In genomic region chr6:37691904-37692806, GRCh38 we compare ENCODE assay signal across 9 cellular contexts. TPM values are rescaled to one million over a fixed set of nuclear protein-coding genes. Genes with fewer than 3 reads are reported as not detected.
A peak's percentile ranks its signal among the peaks of the same experiment; 100 is the strongest.
DNase-seq lines count a peak whose midpoint lies in the region; ATAC-seq lines count a peak whose summit lies in the region.
"Had no signal": no experiment of that assay in that cellular context is flagged by ENCODE, and none has a peak within 500 bp of the region (broad histone marks: within the 10 kb centered on the region; RNA-seq: fewer than 3 reads in every experiment).

No MANE protein-coding gene starts in this region.

- peak; percentile 34 for DNase-seq in DMS53 treated with DMSO at 0.1 percent for 48 hours (lab: John Stamatoyannopoulos, UW; ENCODE audit: unreplicated experiment)
- DNase-seq in NCI-H526 (lab: John Stamatoyannopoulos, UW), result peak; percentile 33 to 84
- peak; percentile 83 for DNase-seq in activated CD4-positive, alpha-beta memory T cell treated with anti-CD3 and anti-CD28 coated beads, Interleukin-2, amount 10 ng/mL, durations not matched to agents 7 days and 5 days
- peak; percentile 72 for DNase-seq in effector CD4-positive, alpha-beta T cell
- DNase-seq in memory B cell (ENCODE audit: low spot score in 2 of 2), result peak; percentile 84 to 89
- peak; percentile 61 to 62 for DNase-seq in stimulated activated CD8-positive, alpha-beta memory T cell treated with anti-CD3 and anti-CD28 coated beads, Interleukin-15, amount 100 ng/mL, for 48 hours (ENCODE audit: low read depth in 2 of 2)

- peaks cover 31% of the 10 kb centered on the region for H3K4me1 Mint-ChIP-seq in activated CD4-positive, alpha-beta memory T cell treated with anti-CD3 and anti-CD28 coated beads, Interleukin-2, amount 10 ng/mL, durations not matched to agents 7 days and 5 days
- H3K4me1 Mint-ChIP-seq in memory B cell, result peaks cover 21% of the 10 kb centered on the region

- CTCF ChIA-PET in activated CD4-positive, alpha-beta memory T cell treated with anti-CD3 and anti-CD28 coated beads, Interleukin-2, amount 10 ng/mL, durations not matched to agents 7 days and 5 days (lab: Charles Lee), result interaction anchor here (0.5 to 3.0 kb wide), 31 partner anchors 10 to 912 kb away, joined by 3 to 12 read pairs (median 3); partner anchors contain the start of gene CMTR1

- no peak overlapping the region for H3K27ac Mint-ChIP-seq in activated CD4-positive, alpha-beta memory T cell treated with anti-CD3 and anti-CD28 coated beads, Interleukin-2, amount 10 ng/mL, durations not matched to agents 7 days and 5 days
- no peak overlapping the region for H3K27ac Mint-ChIP-seq in memory B cell

- POLR2A ChIA-PET in activated CD4-positive, alpha-beta memory T cell treated with anti-CD3 and anti-CD28 coated beads, Interleukin-2, amount 10 ng/mL, durations not matched to agents 7 days and 5 days (lab: Charles Lee), result interaction anchor here (0.9 kb wide), 1 partner anchor 127 kb away, joined by 3 read pairs; no protein-coding TSS in a partner anchor

- H3K27me3 Mint-ChIP-seq in activated CD4-positive, alpha-beta memory T cell treated with anti-CD3 and anti-CD28 coated beads, Interleukin-2, amount 10 ng/mL, durations not matched to agents 7 days and 5 days, result no peaks in the 10 kb centered on the region
- peaks cover 7% of the 10 kb centered on the region for H3K27me3 Mint-ChIP-seq in memory B cell

- no peaks in the 10 kb centered on the region for H3K9me3 Mint-ChIP-seq in activated CD4-positive, alpha-beta memory T cell treated with anti-CD3 and anti-CD28 coated beads, Interleukin-2, amount 10 ng/mL, durations not matched to agents 7 days and 5 days
- no peaks in the 10 kb centered on the region for H3K9me3 Mint-ChIP-seq in memory B cell
- H3K9me3 Mint-ChIP-seq: activated naive CD4-positive, alpha-beta T cell treated with anti-CD3 and anti-CD28 coated beads, Interleukin-2, amount 50 U/mL, for 24 hours had no signal

- H3K4me3 Mint-ChIP-seq in activated CD4-positive, alpha-beta memory T cell treated with anti-CD3 and anti-CD28 coated beads, Interleukin-2, amount 10 ng/mL, durations not matched to agents 7 days and 5 days, result no peak overlapping the region
- no peak overlapping the region for H3K4me3 Mint-ChIP-seq in memory B cell
- H3K4me3 Mint-ChIP-seq: activated naive CD4-positive, alpha-beta T cell treated with anti-CD3 and anti-CD28 coated beads, Interleukin-2, amount 50 U/mL, for 24 hours had no signal

- H3K36me3 Mint-ChIP-seq in activated CD4-positive, alpha-beta memory T cell treated with anti-CD3 and anti-CD28 coated beads, Interleukin-2, amount 10 ng/mL, durations not matched to agents 7 days and 5 days (ENCODE audit: low read depth), result peaks cover 12% of the 10 kb centered on the region
- H3K36me3 Mint-ChIP-seq in memory B cell, result no peaks in the 10 kb centered on the region
- H3K36me3 Mint-ChIP-seq: activated naive CD4-positive, alpha-beta T cell treated with anti-CD3 and anti-CD28 coated beads, Interleukin-2, amount 50 U/mL, for 24 hours had no signal

- peak; percentile 53 for ATAC-seq in HG02678 (IDR thresholded peaks at IDR 0.05; ENCODE audit: unreplicated experiment)
- peak; percentile 73 for ATAC-seq in memory B cell (ENCODE audit: low read depth)
- no peak for ATAC-seq in HG03095 (IDR thresholded peaks at IDR 0.05; ENCODE audit: unreplicated experiment)

RNA-seq across cellular contexts. Expression of gene MDGA1, which starts 5.5 kb away (rescaled TPM):
- 10 to 100 TPM; 35.1 to 38.0 TPM for total RNA-seq in activated CD4-positive, alpha-beta memory T cell treated with anti-CD3 and anti-CD28 coated beads, Interleukin-2, amount 10 ng/mL, durations not matched to agents 7 days and 5 days

Comparison
In these comparisons a context has a peak if more than half of its experiments do, and no peak if none do; other contexts are left out.
1. DNase-seq: peak in every context shown above with its lines; median percentile 86 in memory B cell; 83 in activated CD4-positive, alpha-beta memory T cell treated with anti-CD3 and anti-CD28 coated beads, Interleukin-2, amount 10 ng/mL, durations not matched to agents 7 days and 5 days; 72 in effector CD4-positive, alpha-beta T cell; 62 in stimulated activated CD8-positive, alpha-beta memory T cell treated with anti-CD3 and anti-CD28 coated beads, Interleukin-15, amount 100 ng/mL, for 48 hours; 58 in NCI-H526; 34 in DMS53 treated with DMSO at 0.1 percent for 48 hours.